ENCODE assay signal across 1 cellular context in genomic region chr16:87392823-87393679, GRCh38.
A peak's percentile ranks its signal among the peaks of the same experiment; 100 is the strongest.
TF ChIP-seq lines count a peak whose summit lies in the region.

No MANE protein-coding gene starts in this region.

TF ChIP-seq in HepG2, 621 proteins besides CTCF, POLR2A, EP300 and RAD21 (continued from another document):
- TF ChIP-seq ZBTB26 (CRISPR knock-in tag; IDR thresholded peaks at IDR 0.05; ENCODE audit: borderline replicate concordance) (peak; percentile 18; the same call in 1 of the 2 replicates), IRF2 (CRISPR knock-in tag; IDR thresholded peaks at IDR 0.05) (peak; percentile 29; the same call in 1 of the 2 replicates), ZBTB49 (CRISPR knock-in tag; IDR thresholded peaks at IDR 0.05; ENCODE audit: borderline replicate concordance) (0 out of 2 replicates have a peak, but pooled peaks have one; percentile 50), SP1 (IDR thresholded peaks at IDR 0.05) (no peak), SP1 (CRISPR knock-in tag; IDR thresholded peaks at IDR 0.05) (0 out of 2 replicates have a peak, but pooled peaks have one; percentile 7), ZBTB38 (CRISPR knock-in tag; IDR thresholded peaks at IDR 0.05) (0 out of 2 replicates have a peak, but pooled peaks have one; percentile 20), ZSCAN31 (CRISPR knock-in tag; IDR thresholded peaks at IDR 0.05; ENCODE audit: low read depth) (peak; percentile 68; the same call in 1 of the 2 replicates), AHR (CRISPR knock-in tag; IDR thresholded peaks at IDR 0.05) (peak; percentile 71; the same call in 1 of the 2 replicates), ZNF710 (CRISPR knock-in tag; IDR thresholded peaks at IDR 0.05; ENCODE audit: borderline replicate concordance) (peak; percentile 67; the same call in 1 of the 2 replicates), U2AF2 (IDR thresholded peaks at IDR 0.05; ENCODE audit: low read depth, low read length) (no peak), ZBED4 (CRISPR knock-in tag; IDR thresholded peaks at IDR 0.05; ENCODE audit: borderline replicate concordance) (0 out of 2 replicates have a peak, but pooled peaks have one; percentile 52), SPEN (CRISPR knock-in tag; IDR thresholded peaks at IDR 0.05; ENCODE audit: low read depth) (no peak), THAP11 (CRISPR knock-in tag; IDR thresholded peaks at IDR 0.05) (0 out of 2 replicates have a peak, but pooled peaks have one; percentile 31), ZNF768 (CRISPR knock-in tag; IDR thresholded peaks at IDR 0.05) (peak; percentile 36; the same call in 1 of the 2 replicates), FOXO4 (CRISPR knock-in tag; conservative IDR thresholded peaks at IDR 0.05) (0 out of 2 replicates have a peak, but pooled peaks have one; percentile 65), LCORL (IDR thresholded peaks at IDR 0.05) (no peak), LCORL (CRISPR knock-in tag; IDR thresholded peaks at IDR 0.05) (peak; percentile 29; the same call in 1 of the 2 replicates), MYPOP (CRISPR knock-in tag; IDR thresholded peaks at IDR 0.05) (0 out of 2 replicates have a peak, but pooled peaks have one; percentile 22), TEAD3 (CRISPR knock-in tag; optimal IDR thresholded peaks at IDR 0.05; ENCODE audit: borderline replicate concordance) (peak; percentile 43), SAP130 (CRISPR knock-in tag; IDR thresholded peaks at IDR 0.05; ENCODE audit: low read depth) (peak; percentile 76), YEATS2 (CRISPR knock-in tag; IDR thresholded peaks at IDR 0.05; ENCODE audit: borderline replicate concordance) (peak; percentile 41; the same call in 1 of the 2 replicates), SP4 (CRISPR knock-in tag; IDR thresholded peaks at IDR 0.05) (no peak), RNF219 (CRISPR knock-in tag; IDR thresholded peaks at IDR 0.05) (0 out of 2 replicates have a peak, but pooled peaks have one; percentile 34), SNAI1 (CRISPR knock-in tag; IDR thresholded peaks at IDR 0.05; ENCODE audit: borderline replicate concordance) (0 out of 2 replicates have a peak, but pooled peaks have one; percentile 51), STAG1 (CRISPR knock-in tag; IDR thresholded peaks at IDR 0.05) (peak; percentile 69), CSRNP2 (CRISPR knock-in tag; conservative IDR thresholded peaks at IDR 0.05; ENCODE audit: low read depth) (0 out of 2 replicates have a peak, but pooled peaks have one; percentile 15), HOXA3 (CRISPR knock-in tag; IDR thresholded peaks at IDR 0.05) (0 out of 2 replicates have a peak, but pooled peaks have one; percentile 6), DNMT1 (CRISPR knock-in tag; IDR thresholded peaks at IDR 0.05) (0 out of 2 replicates have a peak, but pooled peaks have one; percentile 28), ZFP41 (CRISPR knock-in tag; IDR thresholded peaks at IDR 0.05; ENCODE audit: borderline replicate concordance) (no peak), ATF4 (CRISPR knock-in tag; IDR thresholded peaks at IDR 0.05) (0 out of 4 replicates have a peak, but pooled peaks of 1 of the 2 experiments have one; percentile 17), ZC3H13 (CRISPR knock-in tag; IDR thresholded peaks at IDR 0.05) (0 out of 2 replicates have a peak, but pooled peaks have one; percentile 32), ZNF883 (CRISPR knock-in tag; IDR thresholded peaks at IDR 0.05; ENCODE audit: not compliant biosample characterization) (no peak), ZMYM4 (CRISPR knock-in tag; IDR thresholded peaks at IDR 0.05) (no peak), BCL6 (CRISPR knock-in tag; IDR thresholded peaks at IDR 0.05) (no peak), ZNF614 (CRISPR knock-in tag; IDR thresholded peaks at IDR 0.05; ENCODE audit: borderline replicate concordance) (0 out of 2 replicates have a peak, but pooled peaks have one; percentile 19), ZNF441 (CRISPR knock-in tag; IDR thresholded peaks at IDR 0.05; ENCODE audit: borderline replicate concordance) (peak; percentile 56; the same call in 1 of the 2 replicates), SALL1 (CRISPR knock-in tag; IDR thresholded peaks at IDR 0.05) (peak; percentile 30; the same call in 1 of the 2 replicates), ZFP90 (CRISPR knock-in tag; IDR thresholded peaks at IDR 0.05; ENCODE audit: borderline replicate concordance) (no peak), THAP7 (CRISPR knock-in tag; IDR thresholded peaks at IDR 0.05) (peak; percentile 94), ZNF564 (CRISPR knock-in tag; IDR thresholded peaks at IDR 0.05) (peak; percentile 34; the same call in 1 of the 2 replicates)
